Comparison of ENCODE assay signal across 1 cellular context in genomic region chr12:88156075-88156654, GRCh38.
TF ChIP-seq lines count a peak whose summit lies in the region.

No MANE protein-coding gene starts in this region.

TF ChIP-seq in IMR-90, 13 proteins besides CTCF, POLR2A, EP300 and RAD21 (continued from another document):
- TF ChIP-seq NFE2L2 (IDR thresholded peaks at IDR 0.05; ENCODE audit: low read depth, low read length) (no peak), RCOR1 (IDR thresholded peaks at IDR 0.05; ENCODE audit: insufficient replicate concordance, low read length) (no peak), CHD1 (IDR thresholded peaks at IDR 0.05; ENCODE audit: low read depth, low read length) (no peak), BHLHE40 (IDR thresholded peaks at IDR 0.05; ENCODE audit: low read depth, low read length) (no peak), MAFK (IDR thresholded peaks at IDR 0.05; ENCODE audit: low read depth, low read length) (no peak), RFX5 (IDR thresholded peaks at IDR 0.05; ENCODE audit: low read depth, low read length) (no peak), ELK1 (IDR thresholded peaks at IDR 0.05; ENCODE audit: borderline replicate concordance, low read depth, low read length) (no peak), MXI1 (IDR thresholded peaks at IDR 0.05; ENCODE audit: borderline replicate concordance, low read depth, low read length) (no peak)
